8 cellular contexts compared by ENCODE assay signal in genomic region chrX:19343462-19344206, GRCh38. TPM values are rescaled to one million over a fixed set of nuclear protein-coding genes. Genes with fewer than 3 reads are reported as not detected.
A peak's percentile ranks its signal among the peaks of the same experiment; 100 is the strongest.
DNase-seq lines count a peak whose midpoint lies in the region; ATAC-seq lines count a peak whose summit lies in the region.

Gene PDHA1, plus strand, starts transcription at chrX:19343927. Its CDS starts 111 bp downstream, at chrX:19344038.

- H3K27me3 ChIP-seq in effector memory CD4-positive, alpha-beta T cell (replicated peaks; ENCODE audit: control insufficient read depth, insufficient read depth, low read length, poor library complexity, severe bottlenecking), result no peaks in the 10 kb centered on the region

- H3K36me3 Mint-ChIP-seq in memory B cell, result peaks cover 2% of the 10 kb centered on the region

- DNase-seq in COLO668 (lab: John Stamatoyannopoulos, UW; ENCODE audit: unreplicated experiment) (peak; percentile 96), HT1080 (ENCODE audit: low read depth) (peak; percentile 89), NOMO-1 treated with DMSO at 0.1 percent for 48 hours (lab: John Stamatoyannopoulos, UW; ENCODE audit: unreplicated experiment) (peak; percentile 81), memory B cell (ENCODE audit: low spot score in 2 of 2) (peak; percentile 75 to 86)
- peak; percentile 77 to 88 for DNase-seq in activated CD8-positive, alpha-beta memory T cell treated with anti-CD3 and anti-CD28 coated beads for 4 hours (ENCODE audit: low read depth in 2 of 2)
- peak; percentile 86 to 89 (median 88) for DNase-seq in effector memory CD4-positive, alpha-beta T cell
- peak; percentile 78 for DNase-seq in stimulated activated CD8-positive, alpha-beta memory T cell treated with anti-CD3 and anti-CD28 coated beads, Interleukin-12 subunit alpha, Interleukin-12 subunit beta, amount 100 ng/mL, for 24 hours (ENCODE audit: extremely low read depth)

- H3K27ac Mint-ChIP-seq in memory B cell, result peak within 1 kb of the TSS; percentile 96

- ATAC-seq in GM21360 (IDR thresholded peaks at IDR 0.05; ENCODE audit: unreplicated experiment) (peak; percentile 95), memory B cell (ENCODE audit: low read depth) (peak; percentile 95)

- H3K9me3 ChIP-seq in effector memory CD4-positive, alpha-beta T cell (ENCODE audit: control insufficient read depth, low read length), result no peaks in the 10 kb centered on the region

- H3K4me1 Mint-ChIP-seq in memory B cell, result peaks cover 6% of the 10 kb centered on the region

- H3K9me3 Mint-ChIP-seq in memory B cell, result no peaks in the 10 kb centered on the region

- H3K4me3 Mint-ChIP-seq in memory B cell, result peak within 1 kb of the TSS; percentile 84

- peaks cover 5% of the 10 kb centered on the region for H3K4me1 ChIP-seq in effector memory CD4-positive, alpha-beta T cell (ENCODE audit: control insufficient read depth, insufficient read depth, low read length, poor library complexity, severe bottlenecking)

- H3K4me3 ChIP-seq in effector memory CD4-positive, alpha-beta T cell (ENCODE audit: insufficient read depth, low read depth, low read length, poor library complexity, severe bottlenecking), result peak within 1 kb of the TSS; percentile 70

- peaks cover 2% of the 10 kb centered on the region for H3K27me3 Mint-ChIP-seq in memory B cell

- H3K36me3 ChIP-seq in effector memory CD4-positive, alpha-beta T cell (ENCODE audit: control insufficient read depth, insufficient read depth, low read length), result no peaks in the 10 kb centered on the region

- H3K27ac ChIP-seq in effector memory CD4-positive, alpha-beta T cell (ENCODE audit: insufficient read depth, low read length, poor library complexity, severe bottlenecking), result peak within 1 kb of the TSS; percentile 59

RNA-seq across cellular contexts. Expression of gene PDHA1, which starts in this region (rescaled TPM):
- 114 and 153 TPM in 2 replicates for total RNA-seq in HT1080 (2014; rRNA removed; shearing (Covaris generic))
- polyA plus RNA-seq in HT1080 (2015; cell fraction: cytosol; rRNA removed), result 82.1 and 94.5 TPM in 2 replicates
- 148 and 157 TPM in 2 replicates for polyA plus RNA-seq in HT1080 (2015; cell fraction: nucleus; rRNA removed)

Comparison
In these comparisons a context has a peak if more than half of its experiments do, and no peak if none do; other contexts are left out.
1. Peak in every context shown above with its lines: DNase-seq, ATAC-seq, H3K4me3 ChIP-seq and H3K27ac ChIP-seq.